In the genomic region with DNA sequence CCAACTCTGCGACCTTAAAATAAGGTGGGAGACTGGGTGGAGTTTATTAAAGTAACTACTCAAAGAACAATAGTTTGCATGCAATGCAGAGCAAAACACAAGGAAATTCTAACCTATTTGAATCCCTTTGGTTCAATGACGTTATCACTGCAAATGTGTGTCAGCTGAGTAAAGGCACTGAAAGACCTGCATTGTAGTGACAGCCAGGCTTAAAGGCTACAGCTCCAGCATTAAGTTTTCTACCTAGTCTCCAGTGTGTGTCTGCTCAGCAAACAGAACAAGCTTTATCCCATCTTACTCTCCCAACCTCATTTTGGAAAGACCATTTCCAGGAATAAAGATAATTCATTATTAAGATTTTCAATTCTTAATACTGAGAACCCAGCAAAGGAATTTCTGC, we compare ENCODE assay signal across 12 cellular contexts. TPM values are rescaled to one million over a fixed set of nuclear protein-coding genes. Genes with fewer than 3 reads are reported as not detected.
DNase-seq lines count a peak whose midpoint lies in the region; ATAC-seq, FAIRE-seq and TF ChIP-seq lines count a peak whose summit lies in the region.
"Had no signal": no experiment of that assay in that cellular context is flagged by ENCODE, and none has a peak within 500 bp of the region (broad histone marks: within the 10 kb centered on the region; RNA-seq: fewer than 3 reads in every experiment).

No MANE protein-coding gene starts in this region.

- H3K27ac Mint-ChIP-seq in activated naive CD4-positive, alpha-beta T cell treated with anti-CD3 and anti-CD28 coated beads, Interleukin-2, amount 50 U/mL, for 24 hours: peak overlapping the region; percentile 82
- H3K27ac Mint-ChIP-seq in astrocyte (ENCODE audit: unreplicated experiment) (peak overlapping the region; percentile 59), type B pancreatic cell (no peak overlapping the region)

- no peak overlapping the region for H2AFZ ChIP-seq in astrocyte (ENCODE audit: low read depth, low read length)

- TF ChIP-seq POLR2A in testis (IDR thresholded peaks at IDR 0.05): no peak

- H3K27ac ChIP-seq in astrocyte (ENCODE audit: low read depth, low read length) (no peak overlapping the region), testis (peak overlapping the region; percentile 7 to 51)

- no peaks in the 10 kb centered on the region for H3K9me3 ChIP-seq in astrocyte (ENCODE audit: insufficient read depth, low read depth, low read length)
- H3K9me3 ChIP-seq in testis: no peaks in the 10 kb centered on the region

- no peak for ATAC-seq in GM21528 (IDR thresholded peaks at IDR 0.05; ENCODE audit: low FRiP score, unreplicated experiment)

- H3K27me3 Mint-ChIP-seq in activated naive CD4-positive, alpha-beta T cell treated with anti-CD3 and anti-CD28 coated beads, Interleukin-2, amount 50 U/mL, for 24 hours: no peaks in the 10 kb centered on the region
- H3K27me3 Mint-ChIP-seq in astrocyte (ENCODE audit: low read depth, unreplicated experiment): no peaks in the 10 kb centered on the region
- no peaks in the 10 kb centered on the region for H3K27me3 Mint-ChIP-seq in type B pancreatic cell

- H3K36me3 ChIP-seq in astrocyte (ENCODE audit: insufficient read depth, low read length) (no peaks in the 10 kb centered on the region), testis (ENCODE audit: low read depth, missing control alignments) (no peaks in the 10 kb centered on the region)

- no peak overlapping the region for H3K4me2 ChIP-seq in astrocyte (ENCODE audit: low read length)

- TF ChIP-seq CTCF in astrocyte (IDR thresholded peaks at IDR 0.05; ENCODE audit: insufficient read depth, low read depth, low read length): no peak
- no peak for TF ChIP-seq CTCF in testis (IDR thresholded peaks at IDR 0.05)
- TF ChIP-seq CTCF in type B pancreatic cell (conservative IDR thresholded peaks at IDR 0.05): no peak

- H3K4me1 ChIP-seq in astrocyte (ENCODE audit: insufficient read depth, low read length) (peaks cover 5% of the 10 kb centered on the region), testis (peaks cover 67% of the 10 kb centered on the region)

- peaks cover 98% of the 10 kb centered on the region for H3K79me2 ChIP-seq in astrocyte (ENCODE audit: insufficient read depth, low read length)

- H4K20me1 ChIP-seq in astrocyte (ENCODE audit: insufficient read depth, low read length): peaks cover 87% of the 10 kb centered on the region

- H3K36me3 Mint-ChIP-seq in activated naive CD4-positive, alpha-beta T cell treated with anti-CD3 and anti-CD28 coated beads, Interleukin-2, amount 50 U/mL, for 24 hours: peaks cover 15% of the 10 kb centered on the region
- no peaks in the 10 kb centered on the region for H3K36me3 Mint-ChIP-seq in astrocyte (ENCODE audit: low read depth, unreplicated experiment)
- peaks cover 20% of the 10 kb centered on the region for H3K36me3 Mint-ChIP-seq in type B pancreatic cell

- peaks cover 82% of the 10 kb centered on the region for H3K4me1 Mint-ChIP-seq in activated naive CD4-positive, alpha-beta T cell treated with anti-CD3 and anti-CD28 coated beads, Interleukin-2, amount 50 U/mL, for 24 hours
- H3K4me1 Mint-ChIP-seq in astrocyte (ENCODE audit: low read depth, unreplicated experiment) (peaks cover 36% of the 10 kb centered on the region), type B pancreatic cell (ENCODE audit: unreplicated experiment) (peaks cover 39% of the 10 kb centered on the region)

- H3K9ac ChIP-seq in astrocyte (ENCODE audit: low read length): no peak overlapping the region

- WGBS in testis, 2 donors: 48 to 55% methylated on average over 2 of the region's 2 CpGs

- H3K4me3 Mint-ChIP-seq in activated naive CD4-positive, alpha-beta T cell treated with anti-CD3 and anti-CD28 coated beads, Interleukin-2, amount 50 U/mL, for 24 hours: peak overlapping the region; percentile 64
- H3K4me3 Mint-ChIP-seq in astrocyte (ENCODE audit: unreplicated experiment) (no peak overlapping the region), type B pancreatic cell (no peak overlapping the region)

- no peak for DNase-seq in activated naive CD4-positive, alpha-beta T cell (lab: John Stamatoyannopoulos, UW)
- DNase-seq in astrocyte (ENCODE audit: low read depth) (no peak), midbrain (lab: John Stamatoyannopoulos, UW) (peak; percentile 61), testis (no peak), type B pancreatic cell (ENCODE audit: extremely low spot score, unreplicated experiment) (no peak), GM19238 (ENCODE audit: insufficient read length, low spot score) (no peak)
- DNase-seq: GDM1, MV-4-11, NCI-H82, right cardiac atrium had no signal

- no peaks in the 10 kb centered on the region for H3K27me3 ChIP-seq in astrocyte (ENCODE audit: insufficient read depth, low read length)
- H3K27me3 ChIP-seq in testis: no peaks in the 10 kb centered on the region

- no peaks in the 10 kb centered on the region for H3K9me3 Mint-ChIP-seq in activated naive CD4-positive, alpha-beta T cell treated with anti-CD3 and anti-CD28 coated beads, Interleukin-2, amount 50 U/mL, for 24 hours
- no peaks in the 10 kb centered on the region for H3K9me3 Mint-ChIP-seq in astrocyte (ENCODE audit: unreplicated experiment)
- H3K9me3 Mint-ChIP-seq in type B pancreatic cell: no peaks in the 10 kb centered on the region

- no peak for FAIRE-seq in astrocyte (lab: Jason Lieb, UNC)

- intact Hi-C loops in testis (cut with DNase I; ENCODE audit: low total_unique reads): no loop called here

- no peak overlapping the region for H3K4me3 ChIP-seq in astrocyte (ENCODE audit: insufficient read depth, low read depth, low read length)
- no peak overlapping the region for H3K4me3 ChIP-seq in testis

RNA-seq across cellular contexts. Expression of a gene that starts 14.3 kb away (rescaled TPM):
- total RNA-seq in astrocyte (260 and 271 TPM in 2 replicates), testis (100 to 1,000 TPM; 137 to 189 TPM), type B pancreatic cell (ENCODE audit: low replicate concordance) (150 and 179 TPM in 2 replicates)
- 305 TPM for polyA plus RNA-seq in testis (ENCODE audit: insufficient read depth, low read depth, low replicate concordance)
